ENCODE assay signal across 15 cellular contexts in the genomic region with DNA sequence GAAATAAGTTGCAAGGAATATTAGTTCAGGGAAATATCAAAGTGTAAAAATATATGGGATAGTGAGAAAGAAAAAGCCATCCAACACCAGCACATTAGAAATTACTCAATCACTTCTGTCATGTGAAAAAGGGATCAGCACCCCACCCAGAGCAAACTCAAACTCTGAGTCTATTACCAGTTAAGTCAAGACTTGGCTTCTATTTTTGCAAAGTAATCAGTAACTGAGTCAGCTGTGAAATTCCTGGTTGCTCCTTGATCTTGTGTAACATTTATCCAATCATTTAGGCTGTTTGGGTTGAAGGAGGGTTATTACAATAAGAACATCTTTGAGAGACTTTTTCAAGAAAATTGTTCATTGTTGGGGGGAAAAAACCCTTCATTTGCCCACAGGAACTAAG. TPM values are rescaled to one million over a fixed set of nuclear protein-coding genes. Genes with fewer than 3 reads are reported as not detected.
A peak's percentile ranks its signal among the peaks of the same experiment; 100 is the strongest.
DNase-seq lines count a peak whose midpoint lies in the region; ATAC-seq and TF ChIP-seq lines count a peak whose summit lies in the region.
"Had no signal": no experiment of that assay in that cellular context is flagged by ENCODE, and none has a peak within 500 bp of the region (broad histone marks: within the 10 kb centered on the region; RNA-seq: fewer than 3 reads in every experiment).

No MANE protein-coding gene starts in this region.

- intact Hi-C loops in sciatic nerve (cut with DNase I), result no loop called here
- intact Hi-C loops in spleen (cut with DNase I; ENCODE audit: low total_unique reads), result no loop called here

- no peaks in the 10 kb centered on the region for H3K27me3 ChIP-seq in spleen (replicated peaks in 1 of 7)
- H3K27me3 ChIP-seq: esophagus muscularis mucosa had no signal

- H3K4me1 ChIP-seq in spleen, result peaks cover 0 to 16% (median 11%) of the 10 kb centered on the region in 6 donors

- no peak for TF ChIP-seq POLR2A in spleen (IDR thresholded peaks at IDR 0.05)

- DNase-seq in EH (ENCODE audit: low read depth), result peak; percentile 30
- peak; percentile 43 for DNase-seq in astrocyte of the spinal cord (ENCODE audit: low read depth, low spot score)
- DNase-seq in fibroblast of villous mesenchyme (ENCODE audit: low read depth), result peak; percentile 20
- DNase-seq in sciatic nerve (ENCODE audit: low spot score), result no peak
- DNase-seq in spleen, result no peak
- DNase-seq: activated T-cell treated with anti-CD3 and anti-CD28 coated beads, Interleukin-2, amount 50 U/mL, for 1 hour; CD4-positive, CD25-positive, alpha-beta regulatory T cell; GF-D8; kidney; NCI-H1694 treated with DMSO at 0.1 percent for 48 hours had no signal

- H3K36me3 ChIP-seq in spleen, result no peaks in the 10 kb centered on the region
- H3K36me3 ChIP-seq: neutrophil had no signal

- ATAC-seq in sciatic nerve (peak; percentile 90), HG03571 (IDR thresholded peaks at IDR 0.05; ENCODE audit: unreplicated experiment) (no peak), GM18870 (IDR thresholded peaks at IDR 0.05; ENCODE audit: unreplicated experiment) (no peak), GM21825 (IDR thresholded peaks at IDR 0.05; ENCODE audit: unreplicated experiment) (no peak)

- in situ Hi-C loops in astrocyte of the spinal cord (cut with HindIII; ENCODE audit: low sequenced_read_pairs), result no loop called here

- H3K9me3 ChIP-seq in spleen, result no peaks in the 10 kb centered on the region
- H3K9me3 ChIP-seq: esophagus muscularis mucosa, neutrophil had no signal

- TF ChIP-seq CTCF in astrocyte of the spinal cord (IDR thresholded peaks at IDR 0.05; ENCODE audit: low read depth, low read length) (no peak), fibroblast of villous mesenchyme (IDR thresholded peaks at IDR 0.05; ENCODE audit: insufficient read depth, low read depth, low read length) (no peak), spleen (IDR thresholded peaks at IDR 0.05 in 8 of 11, conservative IDR thresholded peaks at IDR 0.05 in 3 of 11) (no peak)

- H3K27ac ChIP-seq in spleen, result no peak overlapping the region
- H3K27ac ChIP-seq: esophagus muscularis mucosa, neutrophil had no signal

- H3K4me3 ChIP-seq in astrocyte of the spinal cord (ENCODE audit: low read depth, low read length), result no peak overlapping the region
- no peak overlapping the region for H3K4me3 ChIP-seq in fibroblast of villous mesenchyme (ENCODE audit: low read depth, low read length)
- H3K4me3 ChIP-seq in spleen, result no peak overlapping the region
- H3K4me3 ChIP-seq: esophagus muscularis mucosa had no signal

RNA-seq across cellular contexts. Expression of gene SLC22A23, which starts 51.2 kb away (rescaled TPM):
- total RNA-seq in fibroblast of villous mesenchyme, result 2.2 and 2.6 TPM in 2 replicates
- total RNA-seq in sciatic nerve, result 10.3 TPM
- total RNA-seq in spleen, result 10 to 100 TPM; 15.1 to 22.6 (median 20.2) TPM
- 1 to 10 TPM; 1.9 to 2.4 (median 2.0) TPM for polyA plus RNA-seq in spleen

Comparison
In these comparisons a context has a peak if more than half of its experiments do, and no peak if none do; other contexts are left out.
1. DNase-seq: peak in EH (single experiment), astrocyte of the spinal cord (single experiment) and fibroblast of villous mesenchyme (single experiment); none in sciatic nerve (single experiment) and spleen (single experiment).